19 cellular contexts compared by ENCODE assay signal in the genomic region with DNA sequence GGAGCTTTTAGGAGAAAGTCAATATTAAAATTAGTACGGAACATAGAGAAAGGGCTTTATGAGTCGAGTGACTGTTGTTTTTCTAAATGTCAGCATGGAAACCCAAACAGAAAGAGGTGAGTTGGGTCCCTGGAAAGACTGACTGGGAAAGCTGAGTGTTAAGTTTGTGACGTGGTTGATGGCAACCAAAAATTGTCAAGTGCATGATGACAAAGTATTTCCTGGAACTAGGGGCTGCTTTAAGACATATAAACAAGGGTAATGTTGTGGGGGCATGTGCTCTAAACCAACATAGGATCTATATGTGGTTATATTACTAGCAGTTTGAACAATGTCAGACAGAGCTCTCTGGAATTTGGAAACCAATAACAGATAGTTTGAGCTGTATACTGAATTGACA.
"Had no signal": no experiment of that assay in that cellular context is flagged by ENCODE, and none has a peak within 500 bp of the region (broad histone marks: within the 10 kb centered on the region; RNA-seq: fewer than 3 reads in every experiment).

No MANE protein-coding gene starts in this region.

- H3K4me3 ChIP-seq: gastroesophageal sphincter, mucosa of descending colon had no signal

- ATAC-seq: gastroesophageal sphincter; left lobe of liver; mucosa of descending colon; naive thymus-derived CD8-positive, alpha-beta T cell; T-helper 17 cell had no signal

- H3K9me3 ChIP-seq: gastroesophageal sphincter, mucosa of descending colon, neutrophil had no signal

- H3K27me3 Mint-ChIP-seq: central memory CD8-positive, alpha-beta T cell had no signal

- H3K9me3 Mint-ChIP-seq: central memory CD8-positive, alpha-beta T cell; naive thymus-derived CD8-positive, alpha-beta T cell had no signal

- H3K27ac ChIP-seq: epithelial cell of prostate, gastroesophageal sphincter, neutrophil had no signal

- H3K27me3 ChIP-seq: gastroesophageal sphincter, neutrophil had no signal

- H3K36me3 ChIP-seq: gastroesophageal sphincter, neutrophil had no signal

- DNase-seq: activated gamma-delta T cell; amygdala; cortex of kidney; effector CD8-positive, alpha-beta T cell; islet precursor cell; mammary epithelial cell; mucosa of descending colon; naive thymus-derived CD8-positive, alpha-beta T cell; posterior cingulate gyrus; SHP77 treated with DMSO at 0.1 percent for 48 hours; small intestine; stimulated activated CD8-positive, alpha-beta memory T cell treated with anti-CD3 and anti-CD28 coated beads, Interleukin-4, amount 100 ng/mL, for 48 hours; T-helper 17 cell had no signal

- H3K4me1 ChIP-seq: gastroesophageal sphincter had no signal

- H3K27ac Mint-ChIP-seq: naive thymus-derived CD8-positive, alpha-beta T cell; T-helper 17 cell had no signal

- H3K4me3 Mint-ChIP-seq: central memory CD8-positive, alpha-beta T cell; naive thymus-derived CD8-positive, alpha-beta T cell; T-helper 17 cell had no signal

- H3K36me3 Mint-ChIP-seq: brain; naive thymus-derived CD8-positive, alpha-beta T cell had no signal

- H3K4me1 Mint-ChIP-seq: brain; central memory CD8-positive, alpha-beta T cell; naive thymus-derived CD8-positive, alpha-beta T cell; T-helper 17 cell had no signal
